12 cellular contexts compared by ENCODE assay signal in genomic region chr1:85611390-85611789, GRCh38. TPM values are rescaled to one million over a fixed set of nuclear protein-coding genes. Genes with fewer than 3 reads are reported as not detected.
A peak's percentile ranks its signal among the peaks of the same experiment; 100 is the strongest.
DNase-seq lines count a peak whose midpoint lies in the region; ATAC-seq and TF ChIP-seq lines count a peak whose summit lies in the region.
"Had no signal": no experiment of that assay in that cellular context is flagged by ENCODE, and none has a peak within 500 bp of the region (broad histone marks: within the 10 kb centered on the region; RNA-seq: fewer than 3 reads in every experiment).

No MANE protein-coding gene starts in this region.

- H3K27ac ChIP-seq in PC-3 (ENCODE audit: low read length): peak overlapping the region; percentile 73
- H3K27ac ChIP-seq in endodermal cell (ENCODE audit: low read depth, low read length): no peak overlapping the region

- H3K36me3 Mint-ChIP-seq in endodermal cell (ENCODE audit: low read depth) (no peaks in the 10 kb centered on the region), osteocyte (ENCODE audit: unreplicated experiment) (no peaks in the 10 kb centered on the region)

- no peaks in the 10 kb centered on the region for H3K27me3 ChIP-seq in PC-3 (ENCODE audit: low read length)
- no peaks in the 10 kb centered on the region for H3K27me3 ChIP-seq in endodermal cell (ENCODE audit: control insufficient read depth, insufficient read depth, low read length, poor library complexity, severe bottlenecking)

- H4K20me1 ChIP-seq in PC-3 (ENCODE audit: low read length): no peaks in the 10 kb centered on the region

- H3K36me3 ChIP-seq in PC-3 (ENCODE audit: low read depth, low read length) (no peaks in the 10 kb centered on the region), endodermal cell (ENCODE audit: control insufficient read depth, insufficient read depth, low read length) (no peaks in the 10 kb centered on the region)

- no peaks in the 10 kb centered on the region for H3K79me2 ChIP-seq in PC-3 (ENCODE audit: low read length)

- H3K27ac Mint-ChIP-seq in endodermal cell: peak overlapping the region; percentile 22
- peak overlapping the region; percentile 97 for H3K27ac Mint-ChIP-seq in osteocyte (ENCODE audit: unreplicated experiment)
- H3K27ac Mint-ChIP-seq: activated T-helper 17 cell treated with anti-CD3 and anti-CD28 coated beads, Interleukin-2, amount 50 U/mL, for 72 hours; CD4-positive, CD25-positive, alpha-beta regulatory T cell; effector memory CD8-positive, alpha-beta T cell had no signal

- H3K9me3 Mint-ChIP-seq in endodermal cell (no peaks in the 10 kb centered on the region), osteocyte (ENCODE audit: unreplicated experiment) (no peaks in the 10 kb centered on the region)
- H3K9me3 Mint-ChIP-seq: activated T-helper 17 cell treated with anti-CD3 and anti-CD28 coated beads, Interleukin-2, amount 50 U/mL, for 72 hours; effector memory CD8-positive, alpha-beta T cell had no signal

- peaks cover 62% of the 10 kb centered on the region for H3K4me1 ChIP-seq in PC-3 (ENCODE audit: insufficient read depth, low read length)
- H3K4me1 ChIP-seq in endodermal cell (ENCODE audit: control insufficient read depth, insufficient read depth, low read length): peaks cover 10% of the 10 kb centered on the region

- CTCF ChIA-PET in PC-3 (lab: Charles Lee): interaction anchor here (0.6 kb wide), 1 partner anchor 267 kb away, joined by 4 read pairs; no protein-coding TSS in a partner anchor

- DNase-seq in AG09309 (ENCODE audit: low read depth) (peak; percentile 87), PC-3 (peak; percentile 43), endodermal cell (peak; percentile 28), osteocyte (ENCODE audit: extremely low spot score, unreplicated experiment) (no peak), COLO829 (ENCODE audit: low spot score) (no peak), NCI-H2029 treated with DMSO at 0.1 percent for 48 hours (lab: John Stamatoyannopoulos, UW) (no peak), NCI-H510A treated with DMSO at 0.1 percent for 48 hours (lab: John Stamatoyannopoulos, UW) (no peak), inferior parietal cortex (ENCODE audit: extremely low spot score) (no peak)
- DNase-seq: CD4-positive, CD25-positive, alpha-beta regulatory T cell; effector memory CD8-positive, alpha-beta T cell had no signal

- no peak for ATAC-seq in PC-3
- ATAC-seq: activated CD4-positive, CD25-positive, alpha-beta regulatory T cell treated with anti-CD3 and anti-CD28 coated beads, Interleukin-2, amount 50 U/mL, for 24 hours; activated T-helper 17 cell treated with anti-CD3 and anti-CD28 coated beads, Interleukin-2, amount 50 U/mL, for 72 hours; effector memory CD8-positive, alpha-beta T cell had no signal

- intact Hi-C loops in PC-3 (cut with micrococcal nuclease): no loop called here

- POLR2A ChIA-PET in PC-3 (lab: Charles Lee; ENCODE audit: unreplicated experiment): interaction anchor here (0.5 kb wide), 1 partner anchor 282 kb away, joined by 5 read pairs; no protein-coding TSS in a partner anchor

- peak overlapping the region; percentile 16 for H3K4me2 ChIP-seq in PC-3 (ENCODE audit: low read length)

- TF ChIP-seq CTCF in AG09309 (IDR thresholded peaks at IDR 0.05; ENCODE audit: control insufficient read depth, insufficient read depth, low read depth, low read length, missing control alignments) (no peak), PC-3 (conservative IDR thresholded peaks at IDR 0.05; ENCODE audit: low read depth, low read length) (no peak), endodermal cell (conservative IDR thresholded peaks at IDR 0.05) (no peak), osteocyte (IDR thresholded peaks at IDR 0.05) (no peak)

- H3K9me2 ChIP-seq in PC-3 (replicated peaks; ENCODE audit: low read length): no peaks in the 10 kb centered on the region

- no peak overlapping the region for H3K4me3 ChIP-seq in AG09309 (ENCODE audit: control insufficient read depth, low read depth, low read length)
- no peak overlapping the region for H3K4me3 ChIP-seq in PC-3 (ENCODE audit: low read length)
- H3K4me3 ChIP-seq in endodermal cell (ENCODE audit: low read length): no peak overlapping the region

- no peak overlapping the region for H3K4me3 Mint-ChIP-seq in endodermal cell
- H3K4me3 Mint-ChIP-seq in osteocyte (ENCODE audit: unreplicated experiment): peak overlapping the region; percentile 23
- H3K4me3 Mint-ChIP-seq: activated T-helper 17 cell treated with anti-CD3 and anti-CD28 coated beads, Interleukin-2, amount 50 U/mL, for 72 hours; effector memory CD8-positive, alpha-beta T cell had no signal

- TSS peak; percentile 51 for BruUV-seq in PC-3 (replicated peaks; lab: Mats Ljungman, UMichigan)

- H2AFZ ChIP-seq in PC-3 (ENCODE audit: low read length): no peak overlapping the region

- H3K4me1 Mint-ChIP-seq in endodermal cell (peaks cover 28% of the 10 kb centered on the region), osteocyte (ENCODE audit: unreplicated experiment) (peaks cover 73% of the 10 kb centered on the region)
- H3K4me1 Mint-ChIP-seq: activated T-helper 17 cell treated with anti-CD3 and anti-CD28 coated beads, Interleukin-2, amount 50 U/mL, for 72 hours; CD4-positive, CD25-positive, alpha-beta regulatory T cell had no signal

- H3K9me3 ChIP-seq in PC-3 (ENCODE audit: low read length): no peaks in the 10 kb centered on the region
- H3K9me3 ChIP-seq in endodermal cell (ENCODE audit: control insufficient read depth, low read length): no peaks in the 10 kb centered on the region

- H3F3A ChIP-seq in PC-3 (ENCODE audit: low read length, unreplicated experiment): no peaks in the 10 kb centered on the region

- H3K9ac ChIP-seq in PC-3 (ENCODE audit: low read length) (0 out of 2 replicates have a peak overlapping the region, but pooled peaks have one; percentile 1), endodermal cell (ENCODE audit: extremely low read depth, low read length, poor library complexity, severe bottlenecking) (no peak overlapping the region)

- H3K27me3 Mint-ChIP-seq in endodermal cell (ENCODE audit: insufficient read depth) (no peaks in the 10 kb centered on the region), osteocyte (ENCODE audit: unreplicated experiment) (no peaks in the 10 kb centered on the region)
- H3K27me3 Mint-ChIP-seq: activated T-helper 17 cell treated with anti-CD3 and anti-CD28 coated beads, Interleukin-2, amount 50 U/mL, for 72 hours; CD4-positive, CD25-positive, alpha-beta regulatory T cell; effector memory CD8-positive, alpha-beta T cell had no signal

- WGBS in endodermal cell (ENCODE audit: insufficient coverage in 1 of 2, insufficient read length in 1 of 2), 2 experiments: 86 to 100% methylated on average over 1 to 2 of the region's 2 CpGs

RNA-seq across cellular contexts. Expression of gene CCN1, which starts 30.8 kb away (rescaled TPM):
- total RNA-seq in PC-3 (2014; rRNA removed): 85.4 and 123 TPM in 2 replicates
- total RNA-seq in endodermal cell: 10 to 100 TPM; 49.5 to 53.1 TPM
- 40.4 TPM for polyA plus RNA-seq in endodermal cell (2013, experiment 1 of 2)
- polyA plus RNA-seq in endodermal cell (2013, experiment 2 of 2): 51.5 TPM
- 412 and 526 TPM in 2 replicates for total RNA-seq in osteocyte
- total RNA-seq: activated T-helper 17 cell treated with anti-CD3 and anti-CD28 coated beads, Interleukin-2, amount 50 U/mL, for 72 hours; CD4-positive, CD25-positive, alpha-beta regulatory T cell had no signal
- polyA plus RNA-seq: CD4-positive, CD25-positive, alpha-beta regulatory T cell had no signal

Comparison
In these comparisons a context has a peak if more than half of its experiments do, and no peak if none do; other contexts are left out.
1. DNase-seq: peak in AG09309 (single experiment), PC-3 (single experiment) and endodermal cell (single experiment); none in osteocyte (single experiment), COLO829 (single experiment), NCI-H2029 treated with DMSO at 0.1 percent for 48 hours (single experiment), NCI-H510A treated with DMSO at 0.1 percent for 48 hours (single experiment) and inferior parietal cortex (single experiment).